20 cellular contexts compared by ENCODE assay signal in genomic region chr5:52767217-52767743, GRCh38.
"Had no signal": no experiment of that assay in that cellular context is flagged by ENCODE, and none has a peak within 500 bp of the region (broad histone marks: within the 10 kb centered on the region; RNA-seq: fewer than 3 reads in every experiment).

No MANE protein-coding gene starts in this region.

- H3K27ac ChIP-seq: gastrocnemius medialis, lower lobe of right lung, ovary, psoas muscle, skin epidermis, thoracic aorta had no signal

- H3K27me3 ChIP-seq: gastrocnemius medialis, ovary, upper lobe of left lung had no signal

- H3K4me1 ChIP-seq: gastrocnemius medialis, lower lobe of right lung, psoas muscle had no signal

- H3K9me3 Mint-ChIP-seq: effector memory CD8-positive, alpha-beta T cell; natural killer cell had no signal

- H3K36me3 ChIP-seq: gastrocnemius medialis, lower lobe of right lung, ovary, thoracic aorta, upper lobe of left lung had no signal

- DNase-seq: activated CD4-positive, alpha-beta T cell treated with anti-CD3 and anti-CD28 coated beads, Interleukin-2, amount 10 ng/mL, durations not matched to agents 7 days and 5 days; activated CD8-positive, alpha-beta memory T cell treated with anti-CD3 and anti-CD28 coated beads for 24 hours; activated CD8-positive, alpha-beta memory T cell treated with anti-CD3 and anti-CD28 coated beads, Interleukin-2, amount 50 U/mL, for 48 hours; activated effector memory CD4-positive, alpha-beta T cell treated with anti-CD3 and anti-CD28 coated beads, Interleukin-2, amount 50 U/mL, for 16 hours; activated naive CD4-positive, alpha-beta T cell treated with anti-CD3 and anti-CD28 coated beads, Interleukin-2, amount 50 U/mL, for 16 hours; activated T-cell treated with anti-CD3 and anti-CD28 coated beads, Interleukin-2, amount 50 U/mL, for 48 hours; effector memory CD8-positive, alpha-beta T cell; gastrocnemius medialis; head of caudate nucleus; lower lobe of right lung; natural killer cell; ovary; psoas muscle; right cardiac atrium; T-helper 1 cell; T-helper 9 cell; upper lobe of left lung had no signal

- H3K27me3 Mint-ChIP-seq: activated CD4-positive, alpha-beta T cell treated with anti-CD3 and anti-CD28 coated beads, Interleukin-2, amount 10 ng/mL, durations not matched to agents 7 days and 5 days; effector memory CD8-positive, alpha-beta T cell had no signal

- H3K4me3 ChIP-seq: gastrocnemius medialis, lower lobe of right lung, ovary, psoas muscle, skin epidermis, thoracic aorta, upper lobe of left lung had no signal

- H3K4me3 Mint-ChIP-seq: activated CD4-positive, alpha-beta T cell treated with anti-CD3 and anti-CD28 coated beads, Interleukin-2, amount 10 ng/mL, durations not matched to agents 7 days and 5 days; effector memory CD8-positive, alpha-beta T cell; natural killer cell had no signal

- ATAC-seq: activated CD4-positive, CD25-positive, alpha-beta regulatory T cell treated with anti-CD3 and anti-CD28 coated beads, Interleukin-2, amount 50 U/mL, for 24 hours; effector memory CD8-positive, alpha-beta T cell; gastrocnemius medialis; lower lobe of right lung; natural killer cell; psoas muscle; right cardiac atrium had no signal

- H3K36me3 Mint-ChIP-seq: natural killer cell had no signal

- H3K27ac Mint-ChIP-seq: activated CD4-positive, alpha-beta T cell treated with anti-CD3 and anti-CD28 coated beads, Interleukin-2, amount 10 ng/mL, durations not matched to agents 7 days and 5 days; effector memory CD8-positive, alpha-beta T cell; natural killer cell had no signal

- H3K9me3 ChIP-seq: gastrocnemius medialis, lower lobe of right lung, ovary, psoas muscle, thoracic aorta, upper lobe of left lung had no signal
